Comparison of ENCODE assay signal across 29 cellular contexts in the genomic region with DNA sequence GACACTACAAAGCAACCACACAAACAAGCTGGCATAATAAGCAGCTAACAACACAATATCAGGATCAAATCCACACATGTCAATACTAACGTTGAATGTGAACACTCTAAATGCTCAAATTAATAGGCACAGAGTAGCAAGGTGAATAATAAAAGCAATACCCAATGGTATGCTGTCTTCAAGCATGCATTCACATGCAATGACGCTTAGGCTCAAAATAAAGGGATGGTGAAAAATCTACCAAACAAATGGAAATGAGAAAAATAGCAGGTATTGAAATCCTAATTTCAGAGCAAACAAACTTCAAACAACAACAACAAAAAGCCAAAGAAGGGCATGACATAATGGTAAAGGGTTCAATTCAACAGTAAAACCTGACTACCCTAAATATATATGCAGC.
"Had no signal": no experiment of that assay in that cellular context is flagged by ENCODE, and none has a peak within 500 bp of the region (broad histone marks: within the 10 kb centered on the region; RNA-seq: fewer than 3 reads in every experiment).

No MANE protein-coding gene starts in this region.

- H3K4me1 ChIP-seq: ascending aorta, SJSA1 had no signal

- H3K9me3 ChIP-seq: SJSA1 had no signal

- H3K4me1 Mint-ChIP-seq: activated naive CD4-positive, alpha-beta T cell treated with anti-CD3 and anti-CD28 coated beads, Interleukin-2, amount 50 U/mL, for 24 hours; central memory CD8-positive, alpha-beta T cell had no signal

- H3K4me3 Mint-ChIP-seq: activated CD8-positive, alpha-beta T cell treated with anti-CD3 and anti-CD28 coated beads, Interleukin-2, amount 10 ng/mL, durations not matched to agents 7 days and 5 days; activated naive CD4-positive, alpha-beta T cell treated with anti-CD3 and anti-CD28 coated beads, Interleukin-2, amount 50 U/mL, for 24 hours; brain; central memory CD8-positive, alpha-beta T cell; T-helper 1 cell treated with Interleukin-12 subunit alpha and Interleukin-12 subunit beta and Interleukin-4 antibody, amounts not matched to agents 30 μg/mL and 1 μg/mL, for 36 hours had no signal

- DNase-seq: activated CD4-positive, alpha-beta T cell treated with anti-CD3 and anti-CD28 coated beads for 48 hours; activated CD4-positive, alpha-beta T cell treated with anti-CD3 and anti-CD28 coated beads, Interleukin-2, amount 50 U/mL, for 4 hours; activated CD4-positive, CD25-positive, alpha-beta regulatory T cell treated with anti-CD3 and anti-CD28 coated beads, Interleukin-2, amount 50 U/mL, for 72 hours; activated CD8-positive, alpha-beta memory T cell treated with anti-CD3 and anti-CD28 coated beads, Interleukin-2, amount 50 U/mL, for 48 hours; activated CD8-positive, alpha-beta T cell treated with anti-CD3 and anti-CD28 coated beads, Interleukin-2, amount 10 ng/mL, durations not matched to agents 7 days and 5 days; activated effector memory CD4-positive, alpha-beta T cell treated with Interleukin-2 at 50 U/mL for 16 hours; activated naive CD4-positive, alpha-beta T cell; activated T-cell treated with anti-CD3 and anti-CD28 coated beads, Interleukin-2, amount 50 U/mL, for 1 hour; Kasumi-1; NCI-H1048; NCI-H146; NCI-H187 treated with DMSO at 0.1 percent for 48 hours; NCI-H2081 treated with DMSO at 0.1 percent for 48 hours; NCI-H345; NCI-H510A; NCI-H526 treated with DMSO at 0.1 percent for 48 hours; NCI-H82; NK-92 treated with Interleukin-12 subunit alpha and Interleukin-12 subunit beta, amount 100 ng/mL, for 24 hours; OCI-M1; RPMI8226; SHP77 had no signal

- H3K27ac Mint-ChIP-seq: activated CD8-positive, alpha-beta T cell treated with anti-CD3 and anti-CD28 coated beads, Interleukin-2, amount 10 ng/mL, durations not matched to agents 7 days and 5 days; activated naive CD4-positive, alpha-beta T cell treated with anti-CD3 and anti-CD28 coated beads, Interleukin-2, amount 50 U/mL, for 24 hours; brain; T-helper 1 cell treated with Interleukin-12 subunit alpha and Interleukin-12 subunit beta and Interleukin-4 antibody, amounts not matched to agents 30 μg/mL and 1 μg/mL, for 36 hours had no signal

- H3K27ac ChIP-seq: ascending aorta, SJSA1 had no signal

- H3K36me3 ChIP-seq: ascending aorta, SJSA1 had no signal

- H3K4me3 ChIP-seq: ascending aorta, SJSA1 had no signal

- H3K27me3 ChIP-seq: ascending aorta, SJSA1 had no signal

- H3K27me3 Mint-ChIP-seq: activated naive CD4-positive, alpha-beta T cell treated with anti-CD3 and anti-CD28 coated beads, Interleukin-2, amount 50 U/mL, for 24 hours; central memory CD8-positive, alpha-beta T cell had no signal

- ATAC-seq: activated CD8-positive, alpha-beta T cell treated with anti-CD3 and anti-CD28 coated beads, Interleukin-2, amount 10 ng/mL, durations not matched to agents 7 days and 5 days; Panc1; SK-N-SH treated with all-trans-retinoic acid at 6 μM for 48 hours had no signal

- H3K36me3 Mint-ChIP-seq: activated naive CD4-positive, alpha-beta T cell treated with anti-CD3 and anti-CD28 coated beads, Interleukin-2, amount 50 U/mL, for 24 hours; brain had no signal
